9 cellular contexts compared by ENCODE assay signal in the genomic region with DNA sequence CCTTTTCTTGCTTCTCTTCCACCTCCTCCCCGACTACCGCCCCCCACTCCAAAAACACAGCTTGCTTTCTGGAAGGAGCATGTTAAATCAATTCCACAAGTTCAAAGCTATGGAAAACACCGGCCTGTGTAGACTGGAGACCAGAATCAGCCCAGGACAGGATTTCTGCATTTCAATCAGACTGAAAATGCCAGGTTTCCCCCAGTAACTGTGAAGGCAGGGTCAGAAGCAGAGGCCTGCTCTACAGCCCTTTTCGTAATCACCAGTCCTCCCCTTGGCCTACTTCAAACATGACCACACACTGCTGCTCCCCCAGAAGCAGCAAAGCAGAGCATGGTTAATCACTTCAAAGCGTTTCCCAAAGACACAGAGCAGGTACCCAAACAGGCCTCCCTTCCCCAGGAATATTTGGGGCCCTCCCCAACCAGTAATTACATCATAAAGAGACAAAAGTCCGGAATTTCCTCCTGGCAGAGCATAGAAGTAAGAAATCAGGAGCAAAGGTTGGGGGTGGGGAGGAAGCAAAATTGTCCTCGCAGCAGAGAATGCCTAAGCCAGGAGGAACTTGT. TPM values are rescaled to one million over a fixed set of nuclear protein-coding genes. Genes with fewer than 3 reads are reported as not detected.
DNase-seq lines count a peak whose midpoint lies in the region; ATAC-seq, FAIRE-seq and TF ChIP-seq lines count a peak whose summit lies in the region.
"Had no signal": no experiment of that assay in that cellular context is flagged by ENCODE, and none has a peak within 500 bp of the region (broad histone marks: within the 10 kb centered on the region; RNA-seq: fewer than 3 reads in every experiment).

No MANE protein-coding gene starts in this region.

- peak overlapping the region; percentile 5 to 40 for H3K4me3 ChIP-seq in kidney (ENCODE audit: low read length in 2 of 2)

- peak overlapping the region; percentile 37 to 89 for H3K9ac ChIP-seq in kidney (ENCODE audit: low read length in 2 of 2)

- TF ChIP-seq CTCF in kidney (IDR thresholded peaks at IDR 0.05; ENCODE audit: borderline replicate concordance, extremely low read depth, insufficient read depth): no peak

- intact Hi-C loops in kidney (cut with DNase I): loop anchor here (10.0 kb wide), 1 partner anchor 47 kb away; no protein-coding TSS in a partner anchor

- ATAC-seq in HG03354 (IDR thresholded peaks at IDR 0.05; ENCODE audit: poor library complexity, severe bottlenecking, unreplicated experiment) (no peak), GM18517 (IDR thresholded peaks at IDR 0.05; ENCODE audit: unreplicated experiment) (no peak), HG02981 (IDR thresholded peaks at IDR 0.05; ENCODE audit: unreplicated experiment) (no peak)

- no peaks in the 10 kb centered on the region for H3K9me3 ChIP-seq in kidney (ENCODE audit: control insufficient read depth in 1 of 2, low read length in 2 of 2)

- H3K36me3 ChIP-seq in kidney (ENCODE audit: control insufficient read depth in 1 of 2, insufficient read depth in 2 of 2, low read length in 2 of 2): no peaks in the 10 kb centered on the region

- DNase-seq in HuH-7 (ENCODE audit: low spot score) (peak; percentile 30), brain pericyte (ENCODE audit: low read depth, low spot score) (peak; percentile 13), kidney (no peak)

- peaks cover 61 to 73% of the 10 kb centered on the region in 2 donors for H3K4me1 ChIP-seq in kidney (ENCODE audit: control insufficient read depth in 1 of 2, insufficient read depth in 1 of 2, low read depth in 1 of 2, low read length in 2 of 2)

- FAIRE-seq in A204.1 (lab: Jason Lieb, UNC) (peak; percentile 47), kidney (lab: Jason Lieb, UNC) (no peak)
- FAIRE-seq: endometrium had no signal

- H3K27ac ChIP-seq in kidney (ENCODE audit: low read depth in 2 of 2, low read length in 2 of 2) (peak overlapping the region; percentile 94 to 99), temporal lobe (ENCODE audit: low read depth, low read length) (peak overlapping the region; percentile 99)

RNA-seq across cellular contexts. Expression of a gene that starts 38.4 kb away (rescaled TPM):
- total RNA-seq in kidney (37.5 TPM), temporal lobe (32.2 TPM)
- 10.5 TPM for polyA plus RNA-seq in kidney (ENCODE audit: insufficient read depth, low read depth, low replicate concordance)
